In genomic region chr13:54958781-54959180, GRCh38 we compare ENCODE assay signal across 26 cellular contexts.
"Had no signal": no experiment of that assay in that cellular context is flagged by ENCODE, and none has a peak within 500 bp of the region (broad histone marks: within the 10 kb centered on the region; RNA-seq: fewer than 3 reads in every experiment).

No MANE protein-coding gene starts in this region.

- H3K27me3 ChIP-seq: hepatocyte, ovary, right atrium auricular region, right lobe of liver, stomach, testis, thyroid gland, transverse colon, upper lobe of left lung had no signal

- ATAC-seq: mucosa of descending colon; naive thymus-derived CD4-positive, alpha-beta T cell; natural killer cell treated with Interleukin-12 subunit alpha and Interleukin-12 subunit beta and Interleukin-15 and Interleukin-18, amount 100 ng/mL, for 72 hours; right lobe of liver; stimulated activated naive B cell treated with anti-CD40 and anti-IgM and Interleukin-4, amounts not matched to agents 10 μg/mL and 1 μg/mL and 100 μg/mL, for 72 hours; stimulated activated naive CD8-positive, alpha-beta T cell treated with anti-CD3 and anti-CD28 coated beads, Interleukin-15, Interleukin-2, amounts not matched to agents 100 U/mL and 50 U/mL, for 24 hours had no signal

- H3K9me3 ChIP-seq: ovary, right atrium auricular region, testis, thyroid gland had no signal

- H3K36me3 Mint-ChIP-seq: stimulated activated naive B cell treated with anti-CD40 and anti-IgM and Interleukin-4, amounts not matched to agents 10 μg/mL and 1 μg/mL and 100 μg/mL, for 72 hours had no signal

- H3K79me2 ChIP-seq: hepatocyte had no signal

- FAIRE-seq: urothelium cell line had no signal

- H3K4me3 Mint-ChIP-seq: mesothelial cell of epicardium; naive thymus-derived CD4-positive, alpha-beta T cell; natural killer cell treated with Interleukin-12 subunit alpha and Interleukin-12 subunit beta and Interleukin-15 and Interleukin-18, amount 100 ng/mL, for 72 hours; stimulated activated naive B cell treated with anti-CD40 and anti-IgM and Interleukin-4, amounts not matched to agents 10 μg/mL and 1 μg/mL and 100 μg/mL, for 72 hours had no signal

- H3K27ac ChIP-seq: hepatocyte, left ventricle myocardium inferior, ovary, right atrium auricular region, right lobe of liver, stomach, testis, thyroid gland, transverse colon, upper lobe of left lung had no signal

- H3K27ac Mint-ChIP-seq: mesothelial cell of epicardium; naive thymus-derived CD4-positive, alpha-beta T cell; natural killer cell treated with Interleukin-12 subunit alpha and Interleukin-12 subunit beta and Interleukin-15 and Interleukin-18, amount 100 ng/mL, for 72 hours; progenitor cell of endocrine pancreas; stimulated activated naive B cell treated with anti-CD40 and anti-IgM and Interleukin-4, amounts not matched to agents 10 μg/mL and 1 μg/mL and 100 μg/mL, for 72 hours had no signal

- H3K4me1 ChIP-seq: left ventricle myocardium inferior, right atrium auricular region, right lobe of liver, stomach, testis, thyroid gland, transverse colon, upper lobe of left lung had no signal

- H3K27me3 Mint-ChIP-seq: naive thymus-derived CD4-positive, alpha-beta T cell; natural killer cell treated with Interleukin-12 subunit alpha and Interleukin-12 subunit beta and Interleukin-15 and Interleukin-18, amount 100 ng/mL, for 72 hours; progenitor cell of endocrine pancreas; stimulated activated naive B cell treated with anti-CD40 and anti-IgM and Interleukin-4, amounts not matched to agents 10 μg/mL and 1 μg/mL and 100 μg/mL, for 72 hours had no signal

- DNase-seq: islet precursor cell; left ventricle myocardium inferior; mesendoderm; mucosa of descending colon; naive thymus-derived CD4-positive, alpha-beta T cell; ovary; right lobe of liver; stimulated activated CD4-positive, alpha-beta T cell treated with anti-CD3 and anti-CD28 coated beads, Interleukin-12 subunit alpha, Interleukin-12 subunit beta, amount 100 ng/mL, for 4 hours; stimulated activated CD4-positive, alpha-beta T cell treated with anti-CD3 and anti-CD28 coated beads, Interleukin-15, amount 100 ng/mL, for 24 hours; stimulated activated CD4-positive, alpha-beta T cell treated with anti-CD3 and anti-CD28 coated beads, Interleukin-2, amount 100 ng/mL, for 24 hours; stimulated activated CD4-positive, alpha-beta T cell treated with anti-CD3 and anti-CD28 coated beads, Interleukin-4, amount 100 ng/mL, for 1 hour; stimulated activated naive B cell treated with anti-CD40 and anti-IgM and Interleukin-4, amounts not matched to agents 10 μg/mL and 1 μg/mL and 100 μg/mL, for 72 hours; stimulated activated naive CD8-positive, alpha-beta T cell treated with anti-CD3 and anti-CD28 coated beads, Interleukin-15, Interleukin-2, amounts not matched to agents 100 U/mL and 50 U/mL, for 24 hours; stomach; testis; thyroid gland; transverse colon had no signal

- H3K36me3 ChIP-seq: left ventricle myocardium inferior, ovary, right atrium auricular region, right lobe of liver, stomach, thyroid gland, transverse colon, upper lobe of left lung had no signal

- H3K4me2 ChIP-seq: hepatocyte, smooth muscle cell had no signal

- H3K4me1 Mint-ChIP-seq: mesothelial cell of epicardium; naive thymus-derived CD4-positive, alpha-beta T cell; stimulated activated naive B cell treated with anti-CD40 and anti-IgM and Interleukin-4, amounts not matched to agents 10 μg/mL and 1 μg/mL and 100 μg/mL, for 72 hours had no signal

- H3K4me3 ChIP-seq: hepatocyte, left ventricle myocardium inferior, lung, mucosa of descending colon, ovary, right atrium auricular region, right lobe of liver, smooth muscle cell, stomach, thyroid gland, transverse colon, upper lobe of left lung had no signal

- H2AFZ ChIP-seq: hepatocyte had no signal
